In the genomic region with DNA sequence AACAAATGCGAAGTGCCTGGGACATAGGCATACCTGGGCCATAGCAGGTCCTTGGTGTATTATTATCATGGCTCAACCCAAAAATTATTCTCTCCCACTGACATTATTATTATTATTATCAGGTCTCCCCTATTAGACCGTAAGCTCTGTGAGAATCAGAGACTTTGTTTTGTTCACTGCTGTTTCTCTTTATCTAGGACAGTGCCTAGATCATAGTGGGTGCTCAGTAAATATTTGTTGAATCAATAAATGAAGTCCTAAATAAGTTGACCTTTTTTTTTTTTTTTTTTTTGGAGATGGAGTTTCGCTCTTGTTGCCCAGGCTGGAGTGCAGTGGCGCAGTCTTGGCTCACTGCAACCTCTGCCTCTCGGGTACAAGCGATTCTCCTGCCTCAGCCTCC, we compare ENCODE assay signal across 24 cellular contexts. TPM values are rescaled to one million over a fixed set of nuclear protein-coding genes. Genes with fewer than 3 reads are reported as not detected.
"Had no signal": no experiment of that assay in that cellular context is flagged by ENCODE, and none has a peak within 500 bp of the region (broad histone marks: within the 10 kb centered on the region; RNA-seq: fewer than 3 reads in every experiment).

No MANE protein-coding gene starts in this region.

- H3K36me3 ChIP-seq: esophagus muscularis mucosa, heart right ventricle, left lung, lower lobe of right lung had no signal

- H3K4me1 Mint-ChIP-seq: mesothelial cell of epicardium had no signal

- H3K4me3 ChIP-seq: coronary artery, esophagus muscularis mucosa, heart right ventricle, left lung, lower lobe of right lung, mucosa of descending colon had no signal

- H3K36me3 Mint-ChIP-seq: mesothelial cell of epicardium had no signal

- H3K27ac ChIP-seq: coronary artery, epithelial cell of prostate, esophagus muscularis mucosa, foreskin keratinocyte, heart right ventricle, left lung, lower lobe of right lung had no signal

- H3K4me3 Mint-ChIP-seq: effector memory CD8-positive, alpha-beta T cell; endodermal cell; mesothelial cell of epicardium had no signal

- ATAC-seq: effector memory CD8-positive, alpha-beta T cell; foreskin keratinocyte; heart right ventricle; left cardiac atrium; left lung; left ventricle myocardium superior; lower lobe of right lung; mucosa of descending colon had no signal

- H3K9me3 ChIP-seq: esophagus muscularis mucosa, heart right ventricle, left lung, lower lobe of right lung, mucosa of descending colon had no signal

- H3K9me3 Mint-ChIP-seq: effector memory CD8-positive, alpha-beta T cell; endodermal cell; mesothelial cell of epicardium had no signal

- H3K27me3 ChIP-seq: esophagus muscularis mucosa, foreskin keratinocyte had no signal

- FAIRE-seq: colon, endometrium, frontal cortex, islet of Langerhans, keratinocyte had no signal

- DNase-seq: dermis blood vessel endothelial cell; effector CD8-positive, alpha-beta T cell; effector memory CD8-positive, alpha-beta T cell; endodermal cell; foreskin keratinocyte; glutamatergic neuron; heart right ventricle; hippocampal formation; left cardiac atrium; left lung; left ventricle myocardium superior; lower lobe of right lung; mesenchymal stem cell; mucosa of descending colon had no signal

- H3K27ac Mint-ChIP-seq: effector memory CD8-positive, alpha-beta T cell; endodermal cell; mesothelial cell of epicardium had no signal

- H3K4me1 ChIP-seq: foreskin keratinocyte, left lung had no signal

RNA-seq across cellular contexts. Expression of a gene that starts 4.9 kb away (rescaled TPM):
- total RNA-seq: left ventricle myocardium superior, lower leg skin had no signal
- polyA plus RNA-seq: keratinocyte had no signal
